1 cellular context compared by ENCODE assay signal in genomic region chr2:231643494-231643888, GRCh38.
TF ChIP-seq lines count a peak whose summit lies in the region.

No MANE protein-coding gene starts in this region.

TF ChIP-seq in IMR-90, 13 proteins besides CTCF, POLR2A, EP300 and RAD21 (continued from another document):
- TF ChIP-seq ELK1 (IDR thresholded peaks at IDR 0.05; ENCODE audit: borderline replicate concordance, low read depth, low read length): no peak
- no peak for TF ChIP-seq MAZ (IDR thresholded peaks at IDR 0.05; ENCODE audit: borderline replicate concordance, low read depth, low read length)
